8 cellular contexts compared by ENCODE assay signal in genomic region chr10:37456456-37456855, GRCh38.
"Had no signal": no experiment of that assay in that cellular context is flagged by ENCODE, and none has a peak within 500 bp of the region (broad histone marks: within the 10 kb centered on the region; RNA-seq: fewer than 3 reads in every experiment).

No MANE protein-coding gene starts in this region.

- DNase-seq: GDM1, GF-D8 had no signal

- ATAC-seq: GM12878 had no signal

- H3K4me3 ChIP-seq: GM12878 had no signal

- FAIRE-seq: G401.6, GM12878, GM12891, GM12892, GM18507, GM19239 had no signal
